Comparison of ENCODE assay signal across 13 cellular contexts in genomic region chr12:84397279-84397678, GRCh38.
A peak's percentile ranks its signal among the peaks of the same experiment; 100 is the strongest.
DNase-seq lines count a peak whose midpoint lies in the region; ATAC-seq, FAIRE-seq and TF ChIP-seq lines count a peak whose summit lies in the region.
"Had no signal": no experiment of that assay in that cellular context is flagged by ENCODE, and none has a peak within 500 bp of the region (broad histone marks: within the 10 kb centered on the region; RNA-seq: fewer than 3 reads in every experiment).

No MANE protein-coding gene starts in this region.

- no peaks in the 10 kb centered on the region for H3K9me3 ChIP-seq in A549
- no peaks in the 10 kb centered on the region for H3K9me3 ChIP-seq in MG63

- H3K4me3 ChIP-seq in A549 (no peak overlapping the region), fibroblast of villous mesenchyme (ENCODE audit: low read depth, low read length) (no peak overlapping the region), MG63 (no peak overlapping the region)

- POLR2A ChIA-PET in A549 (lab: Yijun Ruan, JAX): interaction anchor here (1.5 kb wide), 1 partner anchor 1711 kb away, joined by 4 read pairs; the partner anchor contains the start of gene TMTC2

- H3K4me1 ChIP-seq in A549: no peaks in the 10 kb centered on the region

- H3K27me3 ChIP-seq in MG63: no peaks in the 10 kb centered on the region

- intact Hi-C loops in natural killer cell (cut with micrococcal nuclease): no loop called here

- FAIRE-seq in A549 (lab: Jason Lieb, UNC) (no peak), urothelium cell line (lab: Jason Lieb, UNC) (no peak)

- H3K36me3 ChIP-seq in MG63: no peaks in the 10 kb centered on the region

- H3K4me2 ChIP-seq in A549: no peak overlapping the region

- no peak for TF ChIP-seq POLR2A in A549 (IDR thresholded peaks at IDR 0.05; ENCODE audit: low read length)

- TF ChIP-seq CTCF in A549 (IDR thresholded peaks at IDR 0.05): no peak; the same call in 2 of the 3 replicates
- peak; percentile 4 for TF ChIP-seq CTCF in fibroblast of villous mesenchyme (IDR thresholded peaks at IDR 0.05; ENCODE audit: insufficient read depth, low read depth, low read length)
- no peak for TF ChIP-seq CTCF in natural killer cell (IDR thresholded peaks at IDR 0.05)

- H3K36me3 Mint-ChIP-seq in natural killer cell: no peaks in the 10 kb centered on the region

- no peak overlapping the region for H3K4me3 Mint-ChIP-seq in natural killer cell

- H3K4me1 Mint-ChIP-seq in natural killer cell: no peaks in the 10 kb centered on the region

- no peak overlapping the region for H3K27ac Mint-ChIP-seq in natural killer cell

- CTCF ChIA-PET in A549 (lab: Yijun Ruan, JAX): no interaction called here

- no peak for DNase-seq in A549 (ENCODE audit: low read depth in 1 of 2, low spot score in 1 of 2)
- peak; percentile 5 for DNase-seq in ELR (ENCODE audit: low read depth)
- DNase-seq in RKO (ENCODE audit: low spot score): peak; percentile 16
- DNase-seq in fibroblast of villous mesenchyme (ENCODE audit: low read depth): peak; percentile 1
- no peak for DNase-seq in T-helper 2 cell
- DNase-seq in natural killer cell: no peak
- DNase-seq in urothelium cell line (ENCODE audit: low spot score): no peak
- DNase-seq in MG63: no peak
- DNase-seq: activated CD4-positive, CD25-positive, alpha-beta regulatory T cell treated with anti-CD3 and anti-CD28 coated beads, Interleukin-2, amount 50 U/mL, for 72 hours; activated gamma-delta T cell; DMS79 treated with DMSO at 0.1 percent for 48 hours; KBM-7; occipital lobe had no signal

- no peak for ATAC-seq in A549
- no peak for ATAC-seq in natural killer cell

- no peak overlapping the region for H3K27ac ChIP-seq in A549

- H3K27me3 Mint-ChIP-seq in natural killer cell (ENCODE audit: low read depth in 2 of 2): no peaks in the 10 kb centered on the region

- TF ChIP-seq EP300 in A549 (IDR thresholded peaks at IDR 0.05): no peak

- TF ChIP-seq RAD21 in A549 (conservative IDR thresholded peaks at IDR 0.05 in 1 of 2, IDR thresholded peaks at IDR 0.05 in 1 of 2): peak; percentile 42 to 50; a peak in 4 of 5 replicates

- peaks cover 7 to 12% of the 10 kb centered on the region in 2 donors for H3K9me3 Mint-ChIP-seq in natural killer cell

TF ChIP-seq in A549, 52 proteins besides CTCF, POLR2A, EP300 and RAD21:
- no peak for TF ChIP-seq TP53 (CRISPR knock-in tag; IDR thresholded peaks at IDR 0.05)
- peak; percentile 36 for TF ChIP-seq SMC3 (IDR thresholded peaks at IDR 0.05)

Comparison
In these comparisons a context has a peak if more than half of its experiments do, and no peak if none do; other contexts are left out.
1. DNase-seq: peak in ELR (single experiment), RKO (single experiment) and fibroblast of villous mesenchyme (single experiment); none in A549 (0 of 2), T-helper 2 cell (0 of 5), natural killer cell (single experiment), urothelium cell line (single experiment) and MG63 (single experiment).